23 cellular contexts compared by ENCODE assay signal in genomic region chr16:31023627-31024226, GRCh38.
"Had no signal": no experiment of that assay in that cellular context is flagged by ENCODE, and none has a peak within 500 bp of the region (broad histone marks: within the 10 kb centered on the region; RNA-seq: fewer than 3 reads in every experiment).

No MANE protein-coding gene starts in this region.

- H3K9me3 ChIP-seq: MG63, SJSA1 had no signal

- H3K27ac ChIP-seq: HL-60, SJSA1, SK-N-MC had no signal

- H3K4me3 ChIP-seq: MG63, SJSA1, SK-N-MC had no signal

- H3K36me3 ChIP-seq: MG63, SJSA1 had no signal

- H3K4me1 ChIP-seq: SJSA1 had no signal

- H3K27me3 ChIP-seq: MG63, SJSA1 had no signal

- DNase-seq: Karpas-422, KG1, MG63, NCI-H1092, NCI-H1105 treated with DMSO at 0.1 percent for 48 hours, NCI-H1417 treated with DMSO at 0.1 percent for 48 hours, NCI-H146, NCI-H1694 treated with DMSO at 0.1 percent for 48 hours, NCI-H1930, NCI-H2081, NCI-H2107, NCI-H2227 treated with DMSO at 0.1 percent for 48 hours, NCI-H524, NCI-H526 treated with DMSO at 0.1 percent for 48 hours, NCI-H748 treated with DMSO at 0.1 percent for 48 hours, Right ventricle myocardium superior, RPMI8226, SIG-M5 had no signal

- FAIRE-seq: HTR-8/SVneo, RCC 7860 had no signal
